13 cellular contexts compared by ENCODE assay signal in the genomic region with DNA sequence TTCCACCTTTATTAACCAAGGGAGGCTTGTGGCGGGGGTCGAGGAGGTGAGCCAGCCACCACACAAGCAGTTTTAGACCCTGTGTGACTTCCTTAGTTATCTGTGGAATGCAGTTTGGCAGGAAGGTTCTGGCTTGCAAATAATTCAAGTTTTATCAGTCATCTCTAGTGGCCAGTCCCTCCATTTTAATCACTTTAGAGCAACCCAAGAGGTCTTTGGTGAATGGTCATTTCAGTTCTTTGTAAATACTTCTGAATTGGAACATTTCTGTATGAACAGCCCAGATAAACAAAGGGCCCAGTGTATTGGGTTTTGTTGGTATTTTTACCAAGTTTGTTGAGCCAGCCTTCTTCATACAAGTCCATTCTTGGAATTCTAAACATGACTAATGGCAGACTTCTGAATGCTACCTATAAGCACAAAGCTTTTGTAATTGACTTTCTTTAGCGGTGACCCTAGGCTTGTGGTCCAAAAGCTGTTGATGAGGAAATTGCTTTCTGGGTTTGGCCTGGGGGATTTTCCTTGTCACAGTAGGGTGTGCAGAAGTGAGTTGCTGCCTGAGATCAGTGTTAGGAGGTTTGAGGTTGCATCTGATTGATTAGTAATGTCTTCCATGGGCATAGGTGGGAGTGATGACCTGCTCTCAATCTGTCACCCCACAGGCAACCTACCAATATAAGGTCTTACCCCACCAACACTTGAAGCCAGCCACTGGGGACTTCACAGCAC.
A peak's percentile ranks its signal among the peaks of the same experiment; 100 is the strongest.
DNase-seq lines count a peak whose midpoint lies in the region; ATAC-seq and TF ChIP-seq lines count a peak whose summit lies in the region.
"Had no signal": no experiment of that assay in that cellular context is flagged by ENCODE, and none has a peak within 500 bp of the region (broad histone marks: within the 10 kb centered on the region; RNA-seq: fewer than 3 reads in every experiment).

No MANE protein-coding gene starts in this region.

- DNase-seq in SIG-M5 treated with dmso at 0.1 percent for 504 hours (lab: John Stamatoyannopoulos, UW; ENCODE audit: unreplicated experiment) (peak; percentile 19), SIG-M5 (lab: John Stamatoyannopoulos, UW) (no peak), islet precursor cell (peak; percentile 84), substantia nigra (lab: John Stamatoyannopoulos, UW) (no peak), HPDE6-E6E7 (ENCODE audit: extremely low spot score) (no peak)
- DNase-seq: amygdala; effector memory CD8-positive, alpha-beta T cell; NCI-H345 had no signal

- H3K27ac ChIP-seq in substantia nigra (ENCODE audit: low read depth, low read length, poor library complexity, severe bottlenecking) = peak overlapping the region; percentile 23
- H3K27ac ChIP-seq: 22Rv1, thoracic aorta had no signal

- ATAC-seq in SK-N-SH treated with all-trans-retinoic acid at 6 μM for 48 hours (peak; percentile 70), HG02981 (IDR thresholded peaks at IDR 0.05; ENCODE audit: unreplicated experiment) (no peak), GM18519 (IDR thresholded peaks at IDR 0.05; ENCODE audit: low FRiP score, unreplicated experiment) (no peak)
- ATAC-seq: effector memory CD8-positive, alpha-beta T cell had no signal

TF ChIP-seq in SK-N-SH treated with all-trans-retinoic acid at 6 μM for 48 hours, 23 proteins besides CTCF, POLR2A, EP300 and RAD21:
- TF ChIP-seq ZFP3 (CRISPR knock-in tag; IDR thresholded peaks at IDR 0.05) (no peak), ZNF565 (CRISPR knock-in tag; conservative IDR thresholded peaks at IDR 0.05; ENCODE audit: low read depth) (no peak), TCF4 (CRISPR knock-in tag; IDR thresholded peaks at IDR 0.05; ENCODE audit: borderline replicate concordance) (no peak), ARNTL (CRISPR knock-in tag; IDR thresholded peaks at IDR 0.05; ENCODE audit: borderline replicate concordance, low read depth) (no peak), ZC3H10 (CRISPR knock-in tag; IDR thresholded peaks at IDR 0.05) (no peak)
- TF ChIP-seq, protein P1, sequence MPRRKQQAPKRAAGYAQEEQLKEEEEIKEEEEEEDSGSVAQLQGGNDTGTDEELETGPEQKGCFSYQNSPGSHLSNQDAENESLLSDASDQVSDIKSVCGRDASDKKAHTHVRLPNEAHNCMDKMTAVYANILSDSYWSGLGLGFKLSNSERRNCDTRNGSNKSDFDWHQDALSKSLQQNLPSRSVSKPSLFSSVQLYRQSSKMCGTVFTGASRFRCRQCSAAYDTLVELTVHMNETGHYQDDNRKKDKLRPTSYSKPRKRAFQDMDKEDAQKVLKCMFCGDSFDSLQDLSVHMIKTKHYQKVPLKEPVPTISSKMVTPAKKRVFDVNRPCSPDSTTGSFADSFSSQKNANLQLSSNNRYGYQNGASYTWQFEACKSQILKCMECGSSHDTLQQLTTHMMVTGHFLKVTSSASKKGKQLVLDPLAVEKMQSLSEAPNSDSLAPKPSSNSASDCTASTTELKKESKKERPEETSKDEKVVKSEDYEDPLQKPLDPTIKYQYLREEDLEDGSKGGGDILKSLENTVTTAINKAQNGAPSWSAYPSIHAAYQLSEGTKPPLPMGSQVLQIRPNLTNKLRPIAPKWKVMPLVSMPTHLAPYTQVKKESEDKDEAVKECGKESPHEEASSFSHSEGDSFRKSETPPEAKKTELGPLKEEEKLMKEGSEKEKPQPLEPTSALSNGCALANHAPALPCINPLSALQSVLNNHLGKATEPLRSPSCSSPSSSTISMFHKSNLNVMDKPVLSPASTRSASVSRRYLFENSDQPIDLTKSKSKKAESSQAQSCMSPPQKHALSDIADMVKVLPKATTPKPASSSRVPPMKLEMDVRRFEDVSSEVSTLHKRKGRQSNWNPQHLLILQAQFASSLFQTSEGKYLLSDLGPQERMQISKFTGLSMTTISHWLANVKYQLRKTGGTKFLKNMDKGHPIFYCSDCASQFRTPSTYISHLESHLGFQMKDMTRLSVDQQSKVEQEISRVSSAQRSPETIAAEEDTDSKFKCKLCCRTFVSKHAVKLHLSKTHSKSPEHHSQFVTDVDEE (CRISPR knock-in tag; IDR thresholded peaks at IDR 0.05) = no peak

Comparison
In these comparisons a context has a peak if more than half of its experiments do, and no peak if none do; other contexts are left out.
1. DNase-seq: peak in SIG-M5 treated with dmso at 0.1 percent for 504 hours (single experiment) and islet precursor cell (single experiment); none in SIG-M5 (single experiment), substantia nigra (0 of 49) and HPDE6-E6E7 (single experiment).